In the genomic region with DNA sequence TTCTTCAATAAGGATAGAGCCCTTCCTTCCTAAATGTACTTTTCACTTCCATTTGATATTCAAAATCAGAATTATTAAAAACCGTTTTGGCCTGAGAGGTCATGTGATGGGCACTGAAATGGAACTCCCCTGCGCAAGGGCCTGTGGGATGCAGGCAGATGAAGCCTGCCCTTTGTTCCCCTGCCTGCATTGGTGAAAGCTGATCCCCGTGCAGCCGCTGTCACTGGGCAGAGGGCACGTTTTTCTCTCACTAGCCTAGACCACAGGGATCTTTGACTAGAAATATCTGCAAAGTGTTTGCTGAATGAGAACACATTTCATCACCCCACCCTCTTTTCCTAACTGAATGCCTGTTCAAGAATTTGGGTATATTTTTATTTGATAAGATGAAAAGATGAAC, we compare ENCODE assay signal across 13 cellular contexts.
DNase-seq lines count a peak whose midpoint lies in the region; ATAC-seq, FAIRE-seq and TF ChIP-seq lines count a peak whose summit lies in the region.
"Had no signal": no experiment of that assay in that cellular context is flagged by ENCODE, and none has a peak within 500 bp of the region (broad histone marks: within the 10 kb centered on the region; RNA-seq: fewer than 3 reads in every experiment).

No MANE protein-coding gene starts in this region.

- whole genome bisulfite sequencing in pancreas, 2 donors: 71 to 72% methylated on average over 5 of the region's 5 CpGs

- H3K27me3 ChIP-seq in pancreas: no peaks in the 10 kb centered on the region
- H3K27me3 ChIP-seq: tibial nerve had no signal

- no peak overlapping the region for H3K27ac ChIP-seq in pancreas
- H3K27ac ChIP-seq: HL-60, tibial nerve, WERI-Rb-1 had no signal

- H3K4me1 ChIP-seq in pancreas: no peaks in the 10 kb centered on the region

- FAIRE-seq in HTR-8/SVneo (lab: Jason Lieb, UNC) (peak; percentile 72), pancreas (lab: Jason Lieb, UNC) (no peak)
- FAIRE-seq: islet of Langerhans had no signal

- ATAC-seq in GM21360 (IDR thresholded peaks at IDR 0.05; ENCODE audit: unreplicated experiment): no peak
- no peak for ATAC-seq in pancreas
- ATAC-seq: naive thymus-derived CD4-positive, alpha-beta T cell had no signal

- no peaks in the 10 kb centered on the region for H3K36me3 ChIP-seq in pancreas
- H3K36me3 ChIP-seq: tibial nerve, WERI-Rb-1 had no signal

- no peaks in the 10 kb centered on the region for H3K9me3 ChIP-seq in pancreas
- H3K9me3 ChIP-seq: tibial nerve had no signal

- intact Hi-C loops in pancreas (cut with DNase I): no loop called here

- H3K4me3 ChIP-seq in fibroblast of the aortic adventitia (ENCODE audit: low read depth, low read length): no peak overlapping the region
- no peak overlapping the region for H3K4me3 ChIP-seq in pancreas
- H3K4me3 ChIP-seq: tibial nerve had no signal

- DNase-seq in HTR-8/SVneo (ENCODE audit: insufficient read length, low spot score) (peak; percentile 24), NCI-H526 treated with DMSO at 0.1 percent for 48 hours (lab: John Stamatoyannopoulos, UW) (peak; percentile 45), fibroblast of the aortic adventitia (ENCODE audit: low read depth) (peak; percentile 31), retina (peak; percentile 50), pancreas (no peak)
- DNase-seq in NK-92 treated with Interleukin-12 subunit alpha and Interleukin-12 subunit beta, amount 100 ng/mL, for 24 hours (lab: John Stamatoyannopoulos, UW): no peak
- DNase-seq: naive thymus-derived CD4-positive, alpha-beta T cell; SK-N-SH; WERI-Rb-1 had no signal

- no peak for TF ChIP-seq CTCF in fibroblast of the aortic adventitia (IDR thresholded peaks at IDR 0.05; ENCODE audit: insufficient read depth, low read length)
- TF ChIP-seq CTCF in pancreas (IDR thresholded peaks at IDR 0.05): no peak

Comparison
In these comparisons a context has a peak if more than half of its experiments do, and no peak if none do; other contexts are left out.
1. DNase-seq: peak in HTR-8/SVneo (single experiment), NCI-H526 treated with DMSO at 0.1 percent for 48 hours (single experiment), fibroblast of the aortic adventitia (single experiment) and retina (single experiment); none in pancreas (0 of 6) and NK-92 treated with Interleukin-12 subunit alpha and Interleukin-12 subunit beta, amount 100 ng/mL, for 24 hours (single experiment).